14 cellular contexts compared by ENCODE assay signal in genomic region chr3:46971151-46971550, GRCh38. TPM values are rescaled to one million over a fixed set of nuclear protein-coding genes. Genes with fewer than 3 reads are reported as not detected.
DNase-seq lines count a peak whose midpoint lies in the region; ATAC-seq, FAIRE-seq and TF ChIP-seq lines count a peak whose summit lies in the region.
"Had no signal": no experiment of that assay in that cellular context is flagged by ENCODE, and none has a peak within 500 bp of the region (broad histone marks: within the 10 kb centered on the region; RNA-seq: fewer than 3 reads in every experiment).

No MANE protein-coding gene starts in this region.

- peak in 1 of 2 donors; percentile 10 for ATAC-seq in gastrocnemius medialis
- no peak for ATAC-seq in HG02759 (IDR thresholded peaks at IDR 0.05; ENCODE audit: unreplicated experiment)

- H3K9me3 ChIP-seq in right atrium auricular region = no peaks in the 10 kb centered on the region
- H3K9me3 ChIP-seq in gastrocnemius medialis = no peaks in the 10 kb centered on the region
- no peaks in the 10 kb centered on the region for H3K9me3 ChIP-seq in suprapubic skin

- no peak for TF ChIP-seq EP300 in suprapubic skin (IDR thresholded peaks at IDR 0.05)

- peak overlapping the region; percentile 84 for H3K27ac ChIP-seq in VCaP
- H3K27ac ChIP-seq in right atrium auricular region = peak overlapping the region; percentile 55 to 64
- peak overlapping the region; percentile 61 to 80 (median 72) for H3K27ac ChIP-seq in gastrocnemius medialis
- no peak overlapping the region for H3K27ac ChIP-seq in suprapubic skin
- H3K27ac ChIP-seq: SK-N-MC had no signal

- WGBS in suprapubic skin = 56% methylated on average over 6 of the region's 6 CpGs

- peak; percentile 8 for FAIRE-seq in GM19239 (lab: Jason Lieb, UNC)
- FAIRE-seq: G401.6, HTR-8/SVneo had no signal

- TF ChIP-seq POLR2A in gastrocnemius medialis (IDR thresholded peaks at IDR 0.05) (no peak), suprapubic skin (IDR thresholded peaks at IDR 0.05) (no peak)

- H3K27me3 ChIP-seq in right atrium auricular region = no peaks in the 10 kb centered on the region
- H3K27me3 ChIP-seq in gastrocnemius medialis = no peaks in the 10 kb centered on the region
- H3K27me3 ChIP-seq in suprapubic skin = no peaks in the 10 kb centered on the region

- TF ChIP-seq CTCF in VCaP (conservative IDR thresholded peaks at IDR 0.05) = no peak
- TF ChIP-seq CTCF in right atrium auricular region (IDR thresholded peaks at IDR 0.05) = no peak
- TF ChIP-seq CTCF in gastrocnemius medialis (IDR thresholded peaks at IDR 0.05 in 4 of 5, conservative IDR thresholded peaks at IDR 0.05 in 1 of 5) = no peak
- no peak for TF ChIP-seq CTCF in suprapubic skin (IDR thresholded peaks at IDR 0.05)

- no peaks in the 10 kb centered on the region for H3K36me3 ChIP-seq in right atrium auricular region
- H3K36me3 ChIP-seq in gastrocnemius medialis = no peaks in the 10 kb centered on the region
- H3K36me3 ChIP-seq in suprapubic skin = peaks cover 6% of the 10 kb centered on the region

- in situ Hi-C loops in gastrocnemius medialis (cut with MboI; ENCODE audit: low sequenced_read_pairs in 4 of 4) = no loop called here

- intact Hi-C loops in gastrocnemius medialis (cut with DNase I; ENCODE audit: low total_unique reads) = no loop called here

- H3K4me1 ChIP-seq in right atrium auricular region = peaks cover 0 to 88% of the 10 kb centered on the region in 2 donors
- H3K4me1 ChIP-seq in gastrocnemius medialis = peaks cover 81% of the 10 kb centered on the region in 2 donors
- peaks cover 78% of the 10 kb centered on the region for H3K4me1 ChIP-seq in suprapubic skin

- no peak overlapping the region for H3K4me3 ChIP-seq in right atrium auricular region
- H3K4me3 ChIP-seq in gastrocnemius medialis = peak overlapping the region in 1 of 4 donors; percentile 11
- H3K4me3 ChIP-seq in suprapubic skin = no peak overlapping the region
- H3K4me3 ChIP-seq: SK-N-MC had no signal

- DNase-seq in GM19239 (ENCODE audit: insufficient read length, low spot score) (no peak), right atrium auricular region (ENCODE audit: low spot score) (no peak), gastrocnemius medialis (no peak), SW480 (ENCODE audit: low spot score) (no peak), suprapubic skin (ENCODE audit: low spot score in 2 of 2) (no peak)
- DNase-seq: activated CD8-positive, alpha-beta memory T cell treated with anti-CD3 and anti-CD28 coated beads, Interleukin-2, amount 50 U/mL, for 48 hours; cortex of kidney; glutamatergic neuron; NCI-H345 had no signal

RNA-seq across cellular contexts. Expression of gene CCDC12, which starts 5.4 kb away (rescaled TPM):
- total RNA-seq in right atrium auricular region = 10 to 100 TPM; 27.5 to 38.6 TPM
- total RNA-seq in gastrocnemius medialis = 10 to 100 TPM; 24.6 to 32.0 (median 29.0) TPM
- total RNA-seq in suprapubic skin = 10 to 100 TPM; 56.1 to 86.8 (median 81.6) TPM

RNA-seq across cellular contexts. Expression of gene NBEAL2, which starts 8.3 kb away (rescaled TPM):
- 10 to 100 TPM in 1 of 2 donors, 1 to 10 TPM in 1; 7.5 to 15.3 TPM for total RNA-seq in right atrium auricular region
- total RNA-seq in gastrocnemius medialis = 1 to 10 TPM; 4.1 to 8.7 (median 7.5) TPM
- 100 to 1,000 TPM; 317 to 865 (median 347) TPM for total RNA-seq in suprapubic skin

Comparison
In these comparisons a context has a peak if more than half of its experiments do, and no peak if none do; other contexts are left out.
1. RNA of gene NBEAL2, which starts 8.3 kb away (total RNA-seq): 317 to 865 TPM in suprapubic skin; 7.5 to 15.3 TPM in right atrium auricular region and 4.1 to 8.7 TPM in gastrocnemius medialis; every median in the first group is over 10 times any median in the second.